Comparison of ENCODE assay signal across 10 cellular contexts in the genomic region with DNA sequence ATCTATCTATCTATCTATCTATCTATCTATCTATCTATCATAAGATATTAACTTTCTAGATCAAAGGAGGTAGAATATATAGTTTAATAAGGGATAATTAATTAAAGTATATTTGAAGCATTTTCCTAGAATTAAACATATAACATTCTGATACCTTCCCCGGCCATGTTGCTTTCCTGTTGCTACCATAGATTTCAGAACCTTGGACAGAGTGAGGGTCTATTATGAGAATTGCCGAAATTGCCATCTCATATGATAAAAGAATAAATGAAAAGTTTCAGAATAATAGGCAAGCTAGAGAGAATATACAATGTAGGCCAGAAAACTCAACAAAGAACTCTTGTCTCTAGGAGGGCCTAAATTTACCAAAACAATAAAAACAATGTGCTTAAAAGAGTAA.
"Had no signal": no experiment of that assay in that cellular context is flagged by ENCODE, and none has a peak within 500 bp of the region (broad histone marks: within the 10 kb centered on the region; RNA-seq: fewer than 3 reads in every experiment).

No MANE protein-coding gene starts in this region.

- H3K27ac Mint-ChIP-seq: HFFc6, IgD-negative memory B cell had no signal

- H3K27ac ChIP-seq: HL-60 had no signal

- ATAC-seq: HCT116, HepG2, K562 had no signal

- H3K27me3 Mint-ChIP-seq: IgD-negative memory B cell had no signal

- H3K4me3 Mint-ChIP-seq: HFFc6, IgD-negative memory B cell had no signal

- H3K36me3 ChIP-seq: HAP-1 had no signal

- H3K4me3 ChIP-seq: HAP-1, K562 had no signal

- DNase-seq: GOT3, H7, HFFc6, KG1 had no signal

- H3K4me1 Mint-ChIP-seq: IgD-negative memory B cell had no signal

- H3K36me3 Mint-ChIP-seq: IgD-negative memory B cell had no signal

- H3K4me1 ChIP-seq: HAP-1 had no signal
